ENCODE assay signal across 32 cellular contexts in genomic region chr15:72536506-72536905, GRCh38.
"Had no signal": no experiment of that assay in that cellular context is flagged by ENCODE, and none has a peak within 500 bp of the region (broad histone marks: within the 10 kb centered on the region; RNA-seq: fewer than 3 reads in every experiment).

No MANE protein-coding gene starts in this region.

- FAIRE-seq: bronchial epithelial cell had no signal

- DNase-seq: activated B cell treated with CpG ODN at 0.5 μM for 24 hours; activated CD4-positive, alpha-beta memory T cell treated with anti-CD3 and anti-CD28 coated beads for 36 hours; activated CD4-positive, alpha-beta T cell treated with anti-CD3 and anti-CD28 coated beads for 4 hours; activated CD4-positive, alpha-beta T cell treated with anti-CD3 and anti-CD28 coated beads, Interleukin-2, amount 50 U/mL, for 1 hour; activated CD4-positive, CD25-positive, alpha-beta regulatory T cell treated with anti-CD3 and anti-CD28 coated beads, Interleukin-2, amount 50 U/mL, for 72 hours; activated CD8-positive, alpha-beta memory T cell treated with anti-CD3 and anti-CD28 coated beads, Interleukin-2, amount 50 U/mL, for 4 hours; activated gamma-delta T cell treated with Interleukin-2 at 50 U/mL for 16 hours; activated naive CD4-positive, alpha-beta T cell treated with anti-CD3 and anti-CD28 coated beads for 36 hours; activated T-cell treated with anti-CD3 and anti-CD28 coated beads for 4 hours; activated T-cell treated with anti-CD3 and anti-CD28 coated beads, Interleukin-2, amount 50 U/mL, for 4 hours; adrenal gland; anterior cingulate cortex; caudate nucleus; cerebellar nuclear complex; KG1; NCI-H1105; NCI-H1417 treated with DMSO at 0.1 percent for 48 hours; NCI-H187 treated with DMSO at 0.1 percent for 48 hours; NCI-H2081; NCI-H2171 treated with DMSO at 0.1 percent for 48 hours; NCI-H226; NCI-H446 treated with DMSO at 0.1 percent for 48 hours; NCI-H524; SHP77; SW 1271; T-helper 1 cell; T-helper 9 cell had no signal

- H3K27ac ChIP-seq: adrenal gland, VCaP had no signal

- H3K36me3 ChIP-seq: adrenal gland had no signal

- ATAC-seq: activated naive CD4-positive, alpha-beta T cell treated with anti-CD3 and anti-CD28 coated beads, Interleukin-2, amount 50 U/mL, for 72 hours; activated T-cell treated with anti-CD3 and anti-CD28 coated beads, Interleukin-2, amount 50 U/mL, for 4 hours; Panc1; SK-N-SH treated with all-trans-retinoic acid at 6 μM for 48 hours had no signal

- H3K4me3 ChIP-seq: adrenal gland had no signal

- H3K27me3 ChIP-seq: adrenal gland had no signal
